ENCODE assay signal across 1 cellular context in the genomic region with DNA sequence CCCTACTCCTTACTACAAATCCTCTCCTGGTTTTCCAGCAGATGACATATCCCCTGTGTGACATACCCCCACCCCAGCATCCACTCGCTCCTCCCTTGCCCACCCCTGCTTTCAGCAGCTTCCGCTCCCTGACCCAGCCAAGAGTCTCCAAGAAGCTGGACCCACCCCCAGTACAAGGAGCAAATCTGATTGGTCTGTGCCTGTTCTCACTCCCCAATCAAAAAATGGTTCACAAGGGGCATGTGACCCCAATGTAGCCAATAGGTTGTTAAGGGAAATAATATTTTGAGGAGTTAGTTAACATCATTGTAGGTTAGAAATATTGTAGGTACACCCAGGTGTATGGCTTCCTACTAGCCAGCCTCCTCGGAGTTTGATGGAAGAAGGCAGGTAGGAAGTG.
TF ChIP-seq lines count a peak whose summit lies in the region.

No MANE protein-coding gene starts in this region.

TF ChIP-seq in K562, 482 proteins besides CTCF, POLR2A, EP300 and RAD21 (continued from another document):
- TF ChIP-seq, protein P1, sequence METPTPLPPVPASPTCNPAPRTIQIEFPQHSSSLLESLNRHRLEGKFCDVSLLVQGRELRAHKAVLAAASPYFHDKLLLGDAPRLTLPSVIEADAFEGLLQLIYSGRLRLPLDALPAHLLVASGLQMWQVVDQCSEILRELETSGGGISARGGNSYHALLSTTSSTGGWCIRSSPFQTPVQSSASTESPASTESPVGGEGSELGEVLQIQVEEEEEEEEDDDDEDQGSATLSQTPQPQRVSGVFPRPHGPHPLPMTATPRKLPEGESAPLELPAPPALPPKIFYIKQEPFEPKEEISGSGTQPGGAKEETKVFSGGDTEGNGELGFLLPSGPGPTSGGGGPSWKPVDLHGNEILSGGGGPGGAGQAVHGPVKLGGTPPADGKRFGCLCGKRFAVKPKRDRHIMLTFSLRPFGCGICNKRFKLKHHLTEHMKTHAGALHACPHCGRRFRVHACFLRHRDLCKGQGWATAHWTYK (CRISPR knock-in tag; IDR thresholded peaks at IDR 0.05): no peak
- no peak for TF ChIP-seq PURB (CRISPR knock-in tag; IDR thresholded peaks at IDR 0.05; ENCODE audit: low read depth)
- TF ChIP-seq RAD51 (IDR thresholded peaks at IDR 0.05; ENCODE audit: borderline replicate concordance, low read depth): peak; percentile 39; the same call in 1 of the 2 replicates
- TF ChIP-seq ELF2 (CRISPR knock-in tag; IDR thresholded peaks at IDR 0.05): no peak
- no peak for TF ChIP-seq FOXP1 (CRISPR knock-in tag; IDR thresholded peaks at IDR 0.05)
- TF ChIP-seq PHF20 (IDR thresholded peaks at IDR 0.05; ENCODE audit: partially characterized antibody): no peak
- no peak for TF ChIP-seq ZEB2 (IDR thresholded peaks at IDR 0.05)
- TF ChIP-seq PTRF (tag; IDR thresholded peaks at IDR 0.05): no peak
- no peak for TF ChIP-seq HOXB6 (CRISPR knock-in tag; IDR thresholded peaks at IDR 0.05; ENCODE audit: borderline replicate concordance)
- no peak for TF ChIP-seq SIX5 (IDR thresholded peaks at IDR 0.05; ENCODE audit: borderline replicate concordance in 1 of 2, insufficient read depth in 1 of 2, low read depth in 1 of 2, low read length in 2 of 2)
- no peak for TF ChIP-seq NCOA2 (IDR thresholded peaks at IDR 0.05; ENCODE audit: partially characterized antibody in 2 of 2)
